28 cellular contexts compared by ENCODE assay signal in the genomic region with DNA sequence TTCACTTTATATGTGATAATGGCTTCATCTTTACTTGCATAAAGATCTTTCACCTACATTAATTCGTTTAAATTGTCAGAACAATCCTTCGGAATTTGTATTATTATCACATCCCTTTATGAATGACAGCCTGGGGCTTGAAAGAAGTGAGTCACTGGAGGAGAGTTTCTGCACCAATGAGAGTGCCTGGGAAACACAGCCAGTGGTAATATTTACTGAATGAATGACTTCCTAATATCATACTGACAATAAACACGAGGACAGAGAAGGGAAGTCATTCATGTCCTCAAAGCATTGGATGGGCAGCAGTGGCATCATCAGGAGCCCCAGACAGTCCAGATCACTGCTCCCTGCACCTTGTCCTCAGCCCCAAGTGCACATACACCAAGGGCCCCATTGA.
"Had no signal": no experiment of that assay in that cellular context is flagged by ENCODE, and none has a peak within 500 bp of the region (broad histone marks: within the 10 kb centered on the region; RNA-seq: fewer than 3 reads in every experiment).

No MANE protein-coding gene starts in this region.

- H3K9me3 Mint-ChIP-seq: activated CD4-positive, alpha-beta memory T cell treated with anti-CD3 and anti-CD28 coated beads, Interleukin-2, amount 10 ng/mL, durations not matched to agents 7 days and 5 days; activated CD4-positive, alpha-beta T cell treated with anti-CD3 and anti-CD28 coated beads, Interleukin-2, amount 10 ng/mL, durations not matched to agents 7 days and 5 days; activated T-cell treated with anti-CD3 and anti-CD28 coated beads, Interleukin-2, amount 50 U/mL, for 24 hours; naive thymus-derived CD8-positive, alpha-beta T cell; stimulated activated naive B cell treated with anti-CD40 and anti-IgM and Interleukin-4, amounts not matched to agents 10 μg/mL and 1 μg/mL and 100 μg/mL, for 72 hours had no signal

- H3K27me3 ChIP-seq: gastroesophageal sphincter, pancreas, sigmoid colon, stomach, thyroid gland, upper lobe of left lung had no signal

- H3K27ac Mint-ChIP-seq: activated CD4-positive, alpha-beta memory T cell treated with anti-CD3 and anti-CD28 coated beads, Interleukin-2, amount 10 ng/mL, durations not matched to agents 7 days and 5 days; activated CD4-positive, alpha-beta T cell treated with anti-CD3 and anti-CD28 coated beads, Interleukin-2, amount 10 ng/mL, durations not matched to agents 7 days and 5 days; activated T-cell treated with anti-CD3 and anti-CD28 coated beads, Interleukin-2, amount 50 U/mL, for 24 hours; mesothelial cell of epicardium; naive thymus-derived CD8-positive, alpha-beta T cell; stimulated activated naive B cell treated with anti-CD40 and anti-IgM and Interleukin-4, amounts not matched to agents 10 μg/mL and 1 μg/mL and 100 μg/mL, for 72 hours had no signal

- H3K27ac ChIP-seq: gastroesophageal sphincter, hepatocyte, pancreas, prostate gland, sigmoid colon, stomach, thyroid gland, upper lobe of left lung, VCaP had no signal

- H3K27me3 Mint-ChIP-seq: stimulated activated naive B cell treated with anti-CD40 and anti-IgM and Interleukin-4, amounts not matched to agents 10 μg/mL and 1 μg/mL and 100 μg/mL, for 72 hours had no signal

- H3K4me3 ChIP-seq: gastroesophageal sphincter, hepatocyte, pancreas, prostate gland, sigmoid colon, stomach, thyroid gland, upper lobe of left lung had no signal

- DNase-seq: activated CD4-positive, alpha-beta memory T cell treated with anti-CD3 and anti-CD28 coated beads, Interleukin-2, amount 10 ng/mL, durations not matched to agents 7 days and 5 days; activated CD4-positive, alpha-beta T cell treated with anti-CD3 and anti-CD28 coated beads, Interleukin-2, amount 10 ng/mL, durations not matched to agents 7 days and 5 days; activated CD8-positive, alpha-beta memory T cell treated with anti-CD3 and anti-CD28 coated beads, Interleukin-2, amount 50 U/mL, for 48 hours; activated gamma-delta T cell treated with Interleukin-2 at 50 U/mL for 16 hours; activated naive CD4-positive, alpha-beta T cell treated with anti-CD3 and anti-CD28 coated beads, Interleukin-2, amount 50 U/mL, for 16 hours; activated T-cell treated with anti-CD3 and anti-CD28 coated beads, Interleukin-2, amount 50 U/mL, for 24 hours; amniotic stem cell; dermis blood vessel endothelial cell; effector CD8-positive, alpha-beta T cell; islet precursor cell; left cardiac atrium; left ventricle myocardium superior; naive thymus-derived CD8-positive, alpha-beta T cell; nucleus accumbens; pancreas; sigmoid colon; small intestine; stimulated activated CD4-positive, alpha-beta T cell treated with anti-CD3 and anti-CD28 coated beads, Interleukin-4, amount 100 ng/mL, for 24 hours; stimulated activated naive B cell treated with anti-CD40 and anti-IgM and Interleukin-4, amounts not matched to agents 10 μg/mL and 1 μg/mL and 100 μg/mL, for 72 hours; stomach; thyroid gland; upper lobe of left lung had no signal

- ATAC-seq: gastroesophageal sphincter; left cardiac atrium; left ventricle myocardium superior; naive thymus-derived CD8-positive, alpha-beta T cell; pancreas; stimulated activated naive B cell treated with anti-CD40 and anti-IgM and Interleukin-4, amounts not matched to agents 10 μg/mL and 1 μg/mL and 100 μg/mL, for 72 hours had no signal

- H3K36me3 Mint-ChIP-seq: mesothelial cell of epicardium; naive thymus-derived CD8-positive, alpha-beta T cell; stimulated activated naive B cell treated with anti-CD40 and anti-IgM and Interleukin-4, amounts not matched to agents 10 μg/mL and 1 μg/mL and 100 μg/mL, for 72 hours had no signal

- H3K4me1 Mint-ChIP-seq: activated CD4-positive, alpha-beta memory T cell treated with anti-CD3 and anti-CD28 coated beads, Interleukin-2, amount 10 ng/mL, durations not matched to agents 7 days and 5 days; activated CD4-positive, alpha-beta T cell treated with anti-CD3 and anti-CD28 coated beads, Interleukin-2, amount 10 ng/mL, durations not matched to agents 7 days and 5 days; naive thymus-derived CD8-positive, alpha-beta T cell; neural crest cell; stimulated activated naive B cell treated with anti-CD40 and anti-IgM and Interleukin-4, amounts not matched to agents 10 μg/mL and 1 μg/mL and 100 μg/mL, for 72 hours had no signal

- H3K9me3 ChIP-seq: gastroesophageal sphincter, pancreas, prostate gland, sigmoid colon, stomach, thyroid gland, upper lobe of left lung had no signal

- H3K36me3 ChIP-seq: gastroesophageal sphincter, pancreas, prostate gland, sigmoid colon, stomach, thyroid gland, upper lobe of left lung had no signal

- H3K4me1 ChIP-seq: gastroesophageal sphincter, prostate gland, sigmoid colon, thyroid gland, upper lobe of left lung had no signal

- H3K4me3 Mint-ChIP-seq: activated CD4-positive, alpha-beta memory T cell treated with anti-CD3 and anti-CD28 coated beads, Interleukin-2, amount 10 ng/mL, durations not matched to agents 7 days and 5 days; activated CD4-positive, alpha-beta T cell treated with anti-CD3 and anti-CD28 coated beads, Interleukin-2, amount 10 ng/mL, durations not matched to agents 7 days and 5 days; activated T-cell treated with anti-CD3 and anti-CD28 coated beads, Interleukin-2, amount 50 U/mL, for 24 hours; mesothelial cell of epicardium; naive thymus-derived CD8-positive, alpha-beta T cell; neural crest cell; stimulated activated naive B cell treated with anti-CD40 and anti-IgM and Interleukin-4, amounts not matched to agents 10 μg/mL and 1 μg/mL and 100 μg/mL, for 72 hours had no signal
